Comparison of ENCODE assay signal across 22 cellular contexts in the genomic region with DNA sequence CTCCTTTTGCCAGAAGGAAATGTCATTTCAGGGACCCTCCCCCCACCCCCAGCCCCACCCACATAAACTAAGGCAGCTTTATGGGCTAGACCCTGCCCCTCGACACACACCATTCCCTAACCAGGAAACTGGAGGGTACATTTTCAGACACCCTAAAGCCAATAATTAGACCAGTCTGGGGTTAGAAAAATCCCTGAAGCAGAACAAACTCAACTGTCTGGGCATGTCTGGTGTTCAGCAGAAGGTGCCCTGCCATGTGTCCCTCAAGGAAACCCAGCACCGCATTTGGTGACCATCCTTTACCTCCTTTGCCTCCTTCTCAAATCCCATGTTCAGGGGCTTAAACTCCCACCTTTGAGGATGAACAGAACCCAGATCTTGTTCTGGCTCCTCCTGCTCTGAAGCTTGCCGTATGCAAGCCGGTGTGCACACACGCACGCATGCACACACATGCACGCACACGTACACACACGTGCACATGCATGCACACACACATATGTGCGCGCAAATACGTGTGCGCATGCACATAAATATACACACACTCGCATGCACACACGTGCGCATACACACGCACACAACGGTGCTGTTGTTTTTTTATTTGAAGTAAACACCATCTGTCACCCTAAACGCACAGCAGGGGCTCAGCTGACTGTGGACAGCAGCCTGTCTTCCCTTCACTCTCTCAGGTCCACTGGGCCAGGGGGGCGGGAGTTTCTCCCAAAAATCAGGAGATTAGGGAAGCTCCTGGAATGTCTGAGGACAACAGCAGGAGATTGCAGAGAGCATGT.
DNase-seq lines count a peak whose midpoint lies in the region; ATAC-seq, FAIRE-seq and TF ChIP-seq lines count a peak whose summit lies in the region.
"Had no signal": no experiment of that assay in that cellular context is flagged by ENCODE, and none has a peak within 500 bp of the region (broad histone marks: within the 10 kb centered on the region; RNA-seq: fewer than 3 reads in every experiment).

No MANE protein-coding gene starts in this region.

- no peaks in the 10 kb centered on the region for H4K20me1 ChIP-seq in GM12878 (ENCODE audit: control insufficient read depth, insufficient read depth)

- H3K9me3 ChIP-seq in GM12878 (replicated peaks; ENCODE audit: control insufficient read depth, insufficient read depth, low read length) (no peaks in the 10 kb centered on the region), right lobe of liver (no peaks in the 10 kb centered on the region), HAP-1 (no peaks in the 10 kb centered on the region), testis (no peaks in the 10 kb centered on the region)
- H3K9me3 ChIP-seq: esophagus squamous epithelium, MG63, sigmoid colon had no signal

- no peaks in the 10 kb centered on the region for H3K79me2 ChIP-seq in GM12878 (ENCODE audit: control insufficient read depth, insufficient read depth, low read length)
- H3K79me2 ChIP-seq: parathyroid adenoma had no signal

- H2AFZ ChIP-seq in GM12878 (ENCODE audit: control insufficient read depth, low read depth, low read length), result no peak overlapping the region
- H2AFZ ChIP-seq: parathyroid adenoma had no signal

- POLR2A ChIA-PET in GM12878 (lab: Charles Lee), result no interaction called here

- WGBS in GM12878 (ENCODE audit: insufficient coverage, insufficient replicate concordance, low lambda C conversion rate, missing lambda C conversion rate), result 51% methylated on average over 20 of the region's 20 CpGs
- 71% methylated on average over 18 of the region's 20 CpGs for WGBS in right lobe of liver (ENCODE audit: insufficient coverage, low coverage, low lambda C conversion rate, missing lambda C conversion rate)
- whole genome bisulfite sequencing in testis, 2 donors, result 61 to 69% methylated on average over 18 to 20 of the region's 20 CpGs

- no peak overlapping the region for H3K9ac ChIP-seq in GM12878 (ENCODE audit: control insufficient read depth, insufficient read depth, low read length)
- H3K9ac ChIP-seq: parathyroid adenoma had no signal

- RAD21 ChIA-PET in GM12878 (lab: Charles Lee; ENCODE audit: unreplicated experiment), result no interaction called here

- H3K27me3 ChIP-seq in GM12878 (replicated peaks in 1 of 2; ENCODE audit: control insufficient read depth in 2 of 2, insufficient read depth in 2 of 2, low read length in 1 of 2) (peaks cover 0 to 7% of the 10 kb centered on the region in 2 experiments; a peak in 2 of 4 replicates), right lobe of liver (no peaks in the 10 kb centered on the region), HAP-1 (ENCODE audit: low read depth) (peaks cover 3% of the 10 kb centered on the region; the same call in 1 of the 2 replicates), testis (no peaks in the 10 kb centered on the region)
- H3K27me3 ChIP-seq: MG63, sigmoid colon had no signal

- H3K4me1 ChIP-seq in GM12878 (ENCODE audit: control insufficient read depth, insufficient read depth, low read length) (no peaks in the 10 kb centered on the region), right lobe of liver (no peaks in the 10 kb centered on the region), HAP-1 (peaks cover 5% of the 10 kb centered on the region; the same call in 1 of the 2 replicates), testis (peaks cover 6% of the 10 kb centered on the region)
- H3K4me1 ChIP-seq: parathyroid adenoma had no signal

- intact Hi-C loops in GM12878 (cut with micrococcal nuclease; ENCODE audit: unreplicated experiment), result no loop called here
- intact Hi-C loops in right lobe of liver (cut with DNase I), result no loop called here
- intact Hi-C loops in testis (cut with DNase I; ENCODE audit: low total_unique reads), result no loop called here

- BruUV-seq in GM12878 (replicated peaks; lab: Mats Ljungman, UMichigan), result no TSS peak

- FAIRE-seq in D721Med (lab: Jason Lieb, UNC) (peak; percentile 35), HTR-8/SVneo (lab: Jason Lieb, UNC) (peak; percentile 81), GM12878 (lab: Jason Lieb, UNC) (no peak), frontal cortex (lab: Jason Lieb, UNC) (no peak)
- FAIRE-seq: astrocyte had no signal

- H3K36me3 ChIP-seq in GM12878 (ENCODE audit: control insufficient read depth in 2 of 2, insufficient read depth in 2 of 2, low read length in 1 of 2) (no peaks in the 10 kb centered on the region), right lobe of liver (no peaks in the 10 kb centered on the region), HAP-1 (replicated peaks) (no peaks in the 10 kb centered on the region), testis (ENCODE audit: low read depth, missing control alignments) (no peaks in the 10 kb centered on the region)
- H3K36me3 ChIP-seq: esophagus squamous epithelium, MG63, sigmoid colon had no signal

- H3K4me3 ChIP-seq in GM12878 (no peak overlapping the region), right lobe of liver (no peak overlapping the region), HAP-1 (no peak overlapping the region), testis (no peak overlapping the region)
- H3K4me3 ChIP-seq: MG63, sigmoid colon had no signal

- H3K27ac ChIP-seq in GM12878 (ENCODE audit: control insufficient read depth, insufficient read depth) (no peak overlapping the region), right lobe of liver (no peak overlapping the region), testis (no peak overlapping the region)
- H3K27ac ChIP-seq: parathyroid adenoma had no signal

- TF ChIP-seq EP300 in GM12878 (IDR thresholded peaks at IDR 0.05; ENCODE audit: borderline replicate concordance in 1 of 2, control insufficient read depth in 1 of 2, low read depth in 2 of 2, low read length in 2 of 2), result no peak

- in situ Hi-C loops in GM12878 (cut with MboI) (no loop called here), HAP-1 (cut with MboI; ENCODE audit: low sequenced_read_pairs) (no loop called here)

- SMC1A ChIA-PET in GM12878 (lab: Charles Lee; ENCODE audit: uncharacterized antibody, unreplicated experiment), result no interaction called here

- CTCF ChIA-PET in GM12878 (lab: Yijun Ruan, JAX), result no interaction called here

- TF ChIP-seq CTCF in D721Med (IDR thresholded peaks at IDR 0.05; ENCODE audit: insufficient read depth, missing control alignments) (no peak), GM12878 (IDR thresholded peaks at IDR 0.05 in 2 of 3, conservative IDR thresholded peaks at IDR 0.05 in 1 of 3; ENCODE audit: control insufficient read depth in 2 of 3, extremely low read depth in 1 of 3, insufficient read depth in 1 of 3, low read depth in 3 of 3, low read length in 3 of 3) (no peak), right lobe of liver (IDR thresholded peaks at IDR 0.05) (no peak), testis (IDR thresholded peaks at IDR 0.05) (no peak)

- ATAC-seq in GM12878, result no peak
- ATAC-seq in right lobe of liver, result no peak
- ATAC-seq: activated naive CD4-positive, alpha-beta T cell treated with anti-CD3 and anti-CD28 coated beads, Interleukin-2, amount 50 U/mL, for 72 hours; T-cell had no signal

- DNase-seq in D721Med (ENCODE audit: insufficient read length, low spot score), result no peak
- no peak for DNase-seq in HTR-8/SVneo (ENCODE audit: insufficient read length, low spot score)
- no peak for DNase-seq in GM12878 (ENCODE audit: low read depth, low spot score)
- peak in 2 of 3 donors; percentile 2 to 28 for DNase-seq in right lobe of liver
- DNase-seq in RPMI8226, result no peak
- no peak for DNase-seq in frontal cortex (ENCODE audit: low spot score in 2 of 2)
- DNase-seq in HAP-1 (ENCODE audit: low spot score in 2 of 2), result no peak
- no peak for DNase-seq in testis
- DNase-seq: activated CD4-positive, alpha-beta T cell treated with anti-CD3 and anti-CD28 coated beads for 48 hours; Calu3; esophagus squamous epithelium; H7; mammary epithelial cell; MG63; NCI-H1417 treated with DMSO at 0.1 percent for 48 hours; SHP77 treated with DMSO at 0.1 percent for 48 hours; stimulated activated CD8-positive, alpha-beta memory T cell treated with anti-CD3 and anti-CD28 coated beads, Interleukin-4, amount 100 ng/mL, for 48 hours; T-cell had no signal

- TF ChIP-seq POLR2A in GM12878 (IDR thresholded peaks at IDR 0.05; ENCODE audit: low read depth, low read length) (no peak), right lobe of liver (IDR thresholded peaks at IDR 0.05) (no peak), testis (IDR thresholded peaks at IDR 0.05) (no peak)

- TF ChIP-seq RAD21 in GM12878 (IDR thresholded peaks at IDR 0.05; ENCODE audit: insufficient read depth, low read depth, low read length), result no peak

- no peak overlapping the region for H3K4me2 ChIP-seq in GM12878 (ENCODE audit: control insufficient read depth, insufficient read depth)

TF ChIP-seq in GM12878, 131 proteins besides CTCF, POLR2A, EP300 and RAD21:
- TF ChIP-seq RUNX3 (IDR thresholded peaks at IDR 0.05; ENCODE audit: low read length), result no peak
- no peak for TF ChIP-seq STAT3 (IDR thresholded peaks at IDR 0.05; ENCODE audit: low read depth, low read length)
- TF ChIP-seq, protein P1, sequence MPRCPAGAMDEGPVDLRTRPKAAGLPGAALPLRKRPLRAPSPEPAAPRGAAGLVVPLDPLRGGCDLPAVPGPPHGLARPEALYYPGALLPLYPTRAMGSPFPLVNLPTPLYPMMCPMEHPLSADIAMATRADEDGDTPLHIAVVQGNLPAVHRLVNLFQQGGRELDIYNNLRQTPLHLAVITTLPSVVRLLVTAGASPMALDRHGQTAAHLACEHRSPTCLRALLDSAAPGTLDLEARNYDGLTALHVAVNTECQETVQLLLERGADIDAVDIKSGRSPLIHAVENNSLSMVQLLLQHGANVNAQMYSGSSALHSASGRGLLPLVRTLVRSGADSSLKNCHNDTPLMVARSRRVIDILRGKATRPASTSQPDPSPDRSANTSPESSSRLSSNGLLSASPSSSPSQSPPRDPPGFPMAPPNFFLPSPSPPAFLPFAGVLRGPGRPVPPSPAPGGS (IDR thresholded peaks at IDR 0.05; ENCODE audit: borderline replicate concordance, insufficient read depth, low read depth, low read length, poor library complexity, severe bottlenecking), result peak; percentile 90
- TF ChIP-seq, protein P2, sequence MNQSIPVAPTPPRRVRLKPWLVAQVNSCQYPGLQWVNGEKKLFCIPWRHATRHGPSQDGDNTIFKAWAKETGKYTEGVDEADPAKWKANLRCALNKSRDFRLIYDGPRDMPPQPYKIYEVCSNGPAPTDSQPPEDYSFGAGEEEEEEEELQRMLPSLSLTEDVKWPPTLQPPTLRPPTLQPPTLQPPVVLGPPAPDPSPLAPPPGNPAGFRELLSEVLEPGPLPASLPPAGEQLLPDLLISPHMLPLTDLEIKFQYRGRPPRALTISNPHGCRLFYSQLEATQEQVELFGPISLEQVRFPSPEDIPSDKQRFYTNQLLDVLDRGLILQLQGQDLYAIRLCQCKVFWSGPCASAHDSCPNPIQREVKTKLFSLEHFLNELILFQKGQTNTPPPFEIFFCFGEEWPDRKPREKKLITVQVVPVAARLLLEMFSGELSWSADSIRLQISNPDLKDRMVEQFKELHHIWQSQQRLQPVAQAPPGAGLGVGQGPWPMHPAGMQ (IDR thresholded peaks at IDR 0.05; ENCODE audit: borderline replicate concordance), result no peak
TF ChIP-seq in GM12878: peak in this region for 1.

Comparison
In these comparisons a context has a peak if more than half of its experiments do, and no peak if none do; other contexts are left out.
1. DNase-seq: peak in right lobe of liver (2 of 3); none in D721Med (single experiment), HTR-8/SVneo (single experiment), GM12878 (single experiment), RPMI8226 (single experiment), frontal cortex (0 of 2), HAP-1 (0 of 2) and testis (single experiment).